In genomic region chr14:72926292-72927028, GRCh38 we compare ENCODE assay signal across 8 cellular contexts.
DNase-seq lines count a peak whose midpoint lies in the region; ATAC-seq lines count a peak whose summit lies in the region.

A gene with protein sequence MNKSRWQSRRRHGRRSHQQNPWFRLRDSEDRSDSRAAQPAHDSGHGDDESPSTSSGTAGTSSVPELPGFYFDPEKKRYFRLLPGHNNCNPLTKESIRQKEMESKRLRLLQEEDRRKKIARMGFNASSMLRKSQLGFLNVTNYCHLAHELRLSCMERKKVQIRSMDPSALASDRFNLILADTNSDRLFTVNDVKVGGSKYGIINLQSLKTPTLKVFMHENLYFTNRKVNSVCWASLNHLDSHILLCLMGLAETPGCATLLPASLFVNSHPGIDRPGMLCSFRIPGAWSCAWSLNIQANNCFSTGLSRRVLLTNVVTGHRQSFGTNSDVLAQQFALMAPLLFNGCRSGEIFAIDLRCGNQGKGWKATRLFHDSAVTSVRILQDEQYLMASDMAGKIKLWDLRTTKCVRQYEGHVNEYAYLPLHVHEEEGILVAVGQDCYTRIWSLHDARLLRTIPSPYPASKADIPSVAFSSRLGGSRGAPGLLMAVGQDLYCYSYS (plus strand): TSS chr14:72926464. CDS start chr14:72937979, 11,515 bp downstream.

- ATAC-seq in GM19043 (IDR thresholded peaks at IDR 0.05; ENCODE audit: low read depth, unreplicated experiment) (peak; percentile 98), HG03378 (IDR thresholded peaks at IDR 0.05; ENCODE audit: unreplicated experiment) (peak; percentile 90)

- peak; percentile 99 for DNase-seq in AG20443 (ENCODE audit: low spot score)
- DNase-seq in NCI-H446 treated with DMSO at 0.1 percent for 48 hours (lab: John Stamatoyannopoulos, UW): peak; percentile 97
- peak; percentile 89 for DNase-seq in activated CD4-positive, CD25-positive, alpha-beta regulatory T cell treated with anti-CD3 and anti-CD28 coated beads, Interleukin-2, amount 50 U/mL, for 16 hours (ENCODE audit: low read depth, low spot score)
- peak; percentile 99 for DNase-seq in cerebellar cortex (ENCODE audit: low spot score)
- peak; percentile 99 for DNase-seq in iris pigment epithelial cell (ENCODE audit: low read depth)
- DNase-seq in stimulated activated CD4-positive, alpha-beta T cell treated with anti-CD3 and anti-CD28 coated beads, Interleukin-12 subunit alpha, Interleukin-12 subunit beta, amount 100 ng/mL, for 48 hours (ENCODE audit: low read depth in 2 of 3, low spot score in 1 of 3): peak; percentile 90 to 93 (median 91)

Comparison
In these comparisons a context has a peak if more than half of its experiments do, and no peak if none do; other contexts are left out.
1. Peak in every context shown above with its lines: DNase-seq and ATAC-seq.